2 cellular contexts compared by ENCODE assay signal in the genomic region with DNA sequence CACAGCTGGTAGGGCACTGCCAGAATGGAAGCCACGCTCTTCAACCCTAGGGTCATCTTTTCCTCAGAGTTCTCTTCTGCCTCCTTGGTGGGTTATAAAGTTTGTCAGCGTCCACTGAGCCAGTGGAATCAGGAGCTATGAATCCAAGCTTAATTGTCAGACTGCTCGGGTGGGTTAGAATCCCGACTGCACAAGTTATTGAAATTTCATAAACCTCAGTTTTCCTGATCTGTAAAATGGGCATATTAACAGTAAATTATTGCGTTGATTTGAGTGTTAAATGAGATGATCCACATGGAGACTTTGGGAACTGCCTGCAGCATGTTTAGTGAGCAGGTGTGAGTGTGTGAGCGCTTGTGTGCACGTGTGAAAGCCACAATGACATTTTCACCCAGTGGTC.
A peak's percentile ranks its signal among the peaks of the same experiment; 100 is the strongest.
TF ChIP-seq lines count a peak whose summit lies in the region.

No MANE protein-coding gene starts in this region.

TF ChIP-seq in HepG2, 621 proteins besides CTCF, POLR2A, EP300 and RAD21:
- TF ChIP-seq ZNF629 (CRISPR knock-in tag; conservative IDR thresholded peaks at IDR 0.05) (peak; percentile 79), ZBTB3 (CRISPR knock-in tag; IDR thresholded peaks at IDR 0.05; ENCODE audit: borderline replicate concordance, low read depth) (no peak), MNT (IDR thresholded peaks at IDR 0.05) (0 out of 2 replicates have a peak, but pooled peaks have one; percentile 7)
- TF ChIP-seq, protein P1, sequence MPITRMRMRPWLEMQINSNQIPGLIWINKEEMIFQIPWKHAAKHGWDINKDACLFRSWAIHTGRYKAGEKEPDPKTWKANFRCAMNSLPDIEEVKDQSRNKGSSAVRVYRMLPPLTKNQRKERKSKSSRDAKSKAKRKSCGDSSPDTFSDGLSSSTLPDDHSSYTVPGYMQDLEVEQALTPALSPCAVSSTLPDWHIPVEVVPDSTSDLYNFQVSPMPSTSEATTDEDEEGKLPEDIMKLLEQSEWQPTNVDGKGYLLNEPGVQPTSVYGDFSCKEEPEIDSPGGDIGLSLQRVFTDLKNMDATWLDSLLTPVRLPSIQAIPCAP (CRISPR knock-in tag; IDR thresholded peaks at IDR 0.05; ENCODE audit: low read depth): no peak

TF ChIP-seq in H1, 55 proteins besides CTCF, POLR2A, EP300 and RAD21:
- no peak for TF ChIP-seq SAP30 (IDR thresholded peaks at IDR 0.05; ENCODE audit: insufficient read depth, insufficient replicate concordance, low read length)
- TF ChIP-seq CEBPB (IDR thresholded peaks at IDR 0.05; ENCODE audit: low read depth, low read length): no peak
- TF ChIP-seq EZH2 (IDR thresholded peaks at IDR 0.05; ENCODE audit: low read depth, low read length, severe bottlenecking): no peak
- no peak for TF ChIP-seq ZNF274 (IDR thresholded peaks at IDR 0.05; ENCODE audit: borderline replicate concordance, extremely low read depth, low read length)
- no peak for TF ChIP-seq RXRA (IDR thresholded peaks at IDR 0.05; ENCODE audit: insufficient read depth, low read depth, low read length)
- TF ChIP-seq CHD2 (IDR thresholded peaks at IDR 0.05; ENCODE audit: low read length): no peak
- no peak for TF ChIP-seq YY1 (IDR thresholded peaks at IDR 0.05; ENCODE audit: low read depth, low read length)
- no peak for TF ChIP-seq TAF1 (IDR thresholded peaks at IDR 0.05; ENCODE audit: low read depth, low read length)
- TF ChIP-seq SIRT6 (IDR thresholded peaks at IDR 0.05; ENCODE audit: low read length): no peak
- no peak for TF ChIP-seq GABPA (IDR thresholded peaks at IDR 0.05; ENCODE audit: borderline replicate concordance, insufficient read depth, low read length)
- TF ChIP-seq, protein P2, sequence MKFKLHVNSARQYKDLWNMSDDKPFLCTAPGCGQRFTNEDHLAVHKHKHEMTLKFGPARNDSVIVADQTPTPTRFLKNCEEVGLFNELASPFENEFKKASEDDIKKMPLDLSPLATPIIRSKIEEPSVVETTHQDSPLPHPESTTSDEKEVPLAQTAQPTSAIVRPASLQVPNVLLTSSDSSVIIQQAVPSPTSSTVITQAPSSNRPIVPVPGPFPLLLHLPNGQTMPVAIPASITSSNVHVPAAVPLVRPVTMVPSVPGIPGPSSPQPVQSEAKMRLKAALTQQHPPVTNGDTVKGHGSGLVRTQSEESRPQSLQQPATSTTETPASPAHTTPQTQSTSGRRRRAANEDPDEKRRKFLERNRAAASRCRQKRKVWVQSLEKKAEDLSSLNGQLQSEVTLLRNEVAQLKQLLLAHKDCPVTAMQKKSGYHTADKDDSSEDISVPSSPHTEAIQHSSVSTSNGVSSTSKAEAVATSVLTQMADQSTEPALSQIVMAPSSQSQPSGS (IDR thresholded peaks at IDR 0.05; ENCODE audit: low read length): no peak
- TF ChIP-seq PHF8 (conservative IDR thresholded peaks at IDR 0.05; ENCODE audit: low read depth, low read length): no peak
- no peak for TF ChIP-seq CHD1 (IDR thresholded peaks at IDR 0.05; ENCODE audit: low read depth, low read length)
- TF ChIP-seq SP2 (IDR thresholded peaks at IDR 0.05; ENCODE audit: low read length): no peak
- no peak for TF ChIP-seq NANOG (IDR thresholded peaks at IDR 0.05; ENCODE audit: insufficient read depth, low read depth, low read length, poor library complexity, severe bottlenecking)
- TF ChIP-seq HDAC2 (IDR thresholded peaks at IDR 0.05; ENCODE audit: borderline replicate concordance in 1 of 2, low read depth in 2 of 2, low read length in 2 of 2): peak in 1 of 2 experiments; percentile 97; a peak in 1 of 4 replicates
- peak; percentile 99 for TF ChIP-seq KDM1A (IDR thresholded peaks at IDR 0.05; ENCODE audit: borderline replicate concordance, low read length)
